9 cellular contexts compared by ENCODE assay signal in the genomic region with DNA sequence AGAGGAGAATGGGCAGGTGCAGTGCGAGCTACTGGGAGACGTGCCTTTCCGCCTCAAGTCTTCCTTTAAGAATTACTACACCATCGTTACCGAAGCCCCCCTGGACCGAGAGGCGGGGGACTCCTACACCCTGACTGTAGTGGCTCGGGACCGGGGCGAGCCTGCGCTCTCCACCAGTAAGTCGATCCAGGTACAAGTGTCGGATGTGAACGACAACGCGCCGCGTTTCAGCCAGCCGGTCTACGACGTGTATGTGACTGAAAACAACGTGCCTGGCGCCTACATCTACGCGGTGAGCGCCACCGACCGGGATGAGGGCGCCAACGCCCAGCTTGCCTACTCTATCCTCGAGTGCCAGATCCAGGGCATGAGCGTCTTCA. TPM values are rescaled to one million over a fixed set of nuclear protein-coding genes. Genes with fewer than 3 reads are reported as not detected.
DNase-seq lines count a peak whose midpoint lies in the region; ATAC-seq lines count a peak whose summit lies in the region.
"Had no signal": no experiment of that assay in that cellular context is flagged by ENCODE, and none has a peak within 500 bp of the region (broad histone marks: within the 10 kb centered on the region; RNA-seq: fewer than 3 reads in every experiment).

No MANE protein-coding gene starts in this region.

- POLR2A ChIA-PET in activated CD4-positive, alpha-beta T cell treated with anti-CD3 and anti-CD28 coated beads, Interleukin-2, amount 10 ng/mL, durations not matched to agents 7 days and 5 days (lab: Charles Lee): no interaction called here
- POLR2A ChIA-PET in naive thymus-derived CD8-positive, alpha-beta T cell (lab: Charles Lee): no interaction called here

- peak overlapping the region; percentile 71 for H3K27ac Mint-ChIP-seq in activated CD4-positive, alpha-beta T cell treated with anti-CD3 and anti-CD28 coated beads, Interleukin-2, amount 10 ng/mL, durations not matched to agents 7 days and 5 days
- H3K27ac Mint-ChIP-seq in naive thymus-derived CD8-positive, alpha-beta T cell: peak overlapping the region in 1 of 10 donors; percentile 25
- H3K27ac Mint-ChIP-seq: CD8-positive, alpha-beta memory T cell had no signal

- ATAC-seq in naive thymus-derived CD8-positive, alpha-beta T cell: no peak

- CTCF ChIA-PET in activated CD4-positive, alpha-beta T cell treated with anti-CD3 and anti-CD28 coated beads, Interleukin-2, amount 10 ng/mL, durations not matched to agents 7 days and 5 days (lab: Charles Lee): no interaction called here

- DNase-seq in activated CD4-positive, alpha-beta T cell treated with anti-CD3 and anti-CD28 coated beads, Interleukin-2, amount 10 ng/mL, durations not matched to agents 7 days and 5 days: no peak
- no peak for DNase-seq in activated CD4-positive, alpha-beta T cell treated with anti-CD3 and anti-CD28 coated beads, Interleukin-2, amount 50 U/mL, for 1 hour
- DNase-seq in amniotic epithelial cell (ENCODE audit: low read depth) (peak; percentile 27), inferior parietal cortex (ENCODE audit: extremely low spot score) (peak; percentile 74), superior temporal gyrus (ENCODE audit: extremely low spot score) (peak; percentile 84), NK-92 (lab: John Stamatoyannopoulos, UW; ENCODE audit: unreplicated experiment) (no peak), AG08395 (ENCODE audit: low spot score) (no peak)
- no peak for DNase-seq in naive thymus-derived CD8-positive, alpha-beta T cell
- DNase-seq: CD8-positive, alpha-beta memory T cell had no signal

- H3K36me3 Mint-ChIP-seq in activated CD4-positive, alpha-beta T cell treated with anti-CD3 and anti-CD28 coated beads, Interleukin-2, amount 10 ng/mL, durations not matched to agents 7 days and 5 days (ENCODE audit: low read depth): peaks cover 5% of the 10 kb centered on the region
- peaks cover 0 to 15% (median 3%) of the 10 kb centered on the region in 3 donors for H3K36me3 Mint-ChIP-seq in naive thymus-derived CD8-positive, alpha-beta T cell

- H3K4me1 Mint-ChIP-seq in activated CD4-positive, alpha-beta T cell treated with anti-CD3 and anti-CD28 coated beads, Interleukin-2, amount 10 ng/mL, durations not matched to agents 7 days and 5 days: peaks cover 8% of the 10 kb centered on the region
- H3K4me1 Mint-ChIP-seq in naive thymus-derived CD8-positive, alpha-beta T cell: peaks cover 7 to 36% (median 24%) of the 10 kb centered on the region in 4 donors

- H3K4me3 Mint-ChIP-seq in activated CD4-positive, alpha-beta T cell treated with anti-CD3 and anti-CD28 coated beads, Interleukin-2, amount 10 ng/mL, durations not matched to agents 7 days and 5 days: no peak overlapping the region
- H3K4me3 Mint-ChIP-seq in naive thymus-derived CD8-positive, alpha-beta T cell: no peak overlapping the region
- H3K4me3 Mint-ChIP-seq: CD8-positive, alpha-beta memory T cell had no signal

- H3K27me3 Mint-ChIP-seq in activated CD4-positive, alpha-beta T cell treated with anti-CD3 and anti-CD28 coated beads, Interleukin-2, amount 10 ng/mL, durations not matched to agents 7 days and 5 days: peaks cover 75% of the 10 kb centered on the region
- H3K27me3 Mint-ChIP-seq in naive thymus-derived CD8-positive, alpha-beta T cell: peaks cover 36 to 68% (median 59%) of the 10 kb centered on the region in 5 donors

- peaks cover 1% of the 10 kb centered on the region for H3K9me3 Mint-ChIP-seq in activated CD4-positive, alpha-beta T cell treated with anti-CD3 and anti-CD28 coated beads, Interleukin-2, amount 10 ng/mL, durations not matched to agents 7 days and 5 days
- peaks cover 0 to 21% (median 0%) of the 10 kb centered on the region in 9 donors for H3K9me3 Mint-ChIP-seq in naive thymus-derived CD8-positive, alpha-beta T cell

RNA-seq across cellular contexts. Expression of a gene that starts 2.2 kb away (rescaled TPM):
- not detected for total RNA-seq in activated CD4-positive, alpha-beta T cell treated with anti-CD3 and anti-CD28 coated beads, Interleukin-2, amount 10 ng/mL, durations not matched to agents 7 days and 5 days
- total RNA-seq in naive thymus-derived CD8-positive, alpha-beta T cell: not detected
- polyA plus RNA-seq in naive thymus-derived CD8-positive, alpha-beta T cell: not detected
- total RNA-seq: CD8-positive, alpha-beta memory T cell had no signal
- polyA plus RNA-seq: CD8-positive, alpha-beta memory T cell had no signal

Comparison
In these comparisons a context has a peak if more than half of its experiments do, and no peak if none do; other contexts are left out.
1. DNase-seq: peak in amniotic epithelial cell (single experiment), inferior parietal cortex (single experiment) and superior temporal gyrus (single experiment); none in activated CD4-positive, alpha-beta T cell treated with anti-CD3 and anti-CD28 coated beads, Interleukin-2, amount 10 ng/mL, durations not matched to agents 7 days and 5 days (single experiment), activated CD4-positive, alpha-beta T cell treated with anti-CD3 and anti-CD28 coated beads, Interleukin-2, amount 50 U/mL, for 1 hour (single experiment), NK-92 (single experiment), naive thymus-derived CD8-positive, alpha-beta T cell (0 of 10) and AG08395 (single experiment).